12 cellular contexts compared by ENCODE assay signal in genomic region chrX:151789179-151789800, GRCh38. TPM values are rescaled to one million over a fixed set of nuclear protein-coding genes. Genes with fewer than 3 reads are reported as not detected.
DNase-seq lines count a peak whose midpoint lies in the region; ATAC-seq lines count a peak whose summit lies in the region.
"Had no signal": no experiment of that assay in that cellular context is flagged by ENCODE, and none has a peak within 500 bp of the region (broad histone marks: within the 10 kb centered on the region; RNA-seq: fewer than 3 reads in every experiment).

No MANE protein-coding gene starts in this region.

- H2AFZ ChIP-seq in Karpas-422 (ENCODE audit: low read length) = no peak overlapping the region

- intact Hi-C loops in Right ventricle myocardium superior (cut with DNase I) = no loop called here

- no peak overlapping the region for H3K9ac ChIP-seq in adipocyte (ENCODE audit: low read length)
- no peak overlapping the region for H3K9ac ChIP-seq in Karpas-422 (ENCODE audit: low read length)

- H3K4me1 ChIP-seq in adipocyte (ENCODE audit: control insufficient read depth, insufficient read depth, low read length) = peaks cover 17% of the 10 kb centered on the region
- H3K4me1 ChIP-seq in Karpas-422 (ENCODE audit: low read length) = no peaks in the 10 kb centered on the region

- H3K27ac ChIP-seq in Karpas-422 (ENCODE audit: low read length) = no peak overlapping the region

- no peaks in the 10 kb centered on the region for H4K20me1 ChIP-seq in Karpas-422 (ENCODE audit: insufficient read depth, low read depth, low read length)

- no peaks in the 10 kb centered on the region for H3K9me2 ChIP-seq in Karpas-422 (replicated peaks; ENCODE audit: insufficient read depth, low read length)

- H3K36me3 ChIP-seq in adipocyte (ENCODE audit: control insufficient read depth, insufficient read depth, low read length, severe bottlenecking) (no peaks in the 10 kb centered on the region), Karpas-422 (ENCODE audit: insufficient read depth, low read length) (no peaks in the 10 kb centered on the region)

- H3K4me2 ChIP-seq in Karpas-422 (ENCODE audit: low read depth, low read length, poor library complexity, severe bottlenecking) = no peak overlapping the region

- peaks cover 50% of the 10 kb centered on the region for H3K27me3 ChIP-seq in adipocyte (replicated peaks; ENCODE audit: control insufficient read depth, insufficient read depth, low read length)
- H3K27me3 ChIP-seq in Karpas-422 (ENCODE audit: low read length) = no peaks in the 10 kb centered on the region

- no peak overlapping the region for H3K4me3 ChIP-seq in adipocyte (ENCODE audit: low read length)
- no peak overlapping the region for H3K4me3 ChIP-seq in Karpas-422 (ENCODE audit: low read length)

- ATAC-seq in Right ventricle myocardium superior (ENCODE audit: poor library complexity) (peak; percentile 77), HG03108 (IDR thresholded peaks at IDR 0.05; ENCODE audit: unreplicated experiment) (no peak)
- ATAC-seq: naive thymus-derived CD4-positive, alpha-beta T cell had no signal

- no peaks in the 10 kb centered on the region for H3K79me2 ChIP-seq in Karpas-422 (ENCODE audit: low read length)

- DNase-seq in H4 (ENCODE audit: low spot score) (peak; percentile 80), adipocyte (ENCODE audit: low read depth) (peak; percentile 87), Right ventricle myocardium superior (peak; percentile 46), stromal cell of bone marrow (ENCODE audit: low read depth) (peak; percentile 73), pons (ENCODE audit: low spot score) (no peak), NCI-H146 (lab: John Stamatoyannopoulos, UW) (no peak), Karpas-422 (no peak)
- DNase-seq: DND-41; hypothalamus; naive thymus-derived CD4-positive, alpha-beta T cell; NCI-H510A had no signal

- H3K9me3 ChIP-seq in adipocyte (ENCODE audit: control insufficient read depth, low read length) (no peaks in the 10 kb centered on the region), Karpas-422 (ENCODE audit: low read length) (no peaks in the 10 kb centered on the region)

RNA-seq across cellular contexts. Expression of gene CNGA2, which starts 54.7 kb away (rescaled TPM):
- not detected in 2 replicates for total RNA-seq in H4 (2014; rRNA removed; shearing (Covaris generic))
- not detected for total RNA-seq in Right ventricle myocardium superior
- not detected in 2 replicates for total RNA-seq in Karpas-422 (2014; rRNA removed; shearing (Covaris generic); ENCODE audit: low replicate concordance)
- total RNA-seq: naive thymus-derived CD4-positive, alpha-beta T cell had no signal

Comparison
In these comparisons a context has a peak if more than half of its experiments do, and no peak if none do; other contexts are left out.
1. DNase-seq: peak in H4 (single experiment), adipocyte (single experiment), Right ventricle myocardium superior (single experiment) and stromal cell of bone marrow (single experiment); none in pons (single experiment), NCI-H146 (single experiment) and Karpas-422 (single experiment).